27 cellular contexts compared by ENCODE assay signal in genomic region chr12:108121353-108121752, GRCh38. TPM values are rescaled to one million over a fixed set of nuclear protein-coding genes. Genes with fewer than 3 reads are reported as not detected.
"Had no signal": no experiment of that assay in that cellular context is flagged by ENCODE, and none has a peak within 500 bp of the region (broad histone marks: within the 10 kb centered on the region; RNA-seq: fewer than 3 reads in every experiment).

No MANE protein-coding gene starts in this region.

- DNase-seq: cerebellar nuclear complex; cortex of kidney; effector CD4-positive, alpha-beta T cell; foreskin keratinocyte; glutamatergic neuron; heart right ventricle; hippocampal formation; left cardiac atrium; left lung; natural killer cell; stimulated activated CD4-positive, alpha-beta T cell treated with anti-CD3 and anti-CD28 coated beads, Interleukin-12 subunit alpha, Interleukin-12 subunit beta, amount 100 ng/mL, for 4 hours; stimulated activated CD4-positive, alpha-beta T cell treated with anti-CD3 and anti-CD28 coated beads, Interleukin-1b, Interleukin-23, amount 100 ng/mL, for 48 hours; stimulated activated CD4-positive, alpha-beta T cell treated with anti-CD3 and anti-CD28 coated beads, Interleukin-4, amount 100 ng/mL, for 1 hour; stimulated activated CD8-positive, alpha-beta memory T cell treated with anti-CD3 and anti-CD28 coated beads, Interleukin-4, amount 100 ng/mL, for 48 hours; stimulated activated naive CD4-positive, alpha-beta T cell; stimulated activated naive CD8-positive, alpha-beta T cell treated with anti-CD3 and anti-CD28 coated beads, Interleukin-15, amount 100 ng/mL, for 72 hours; thyroid gland had no signal

- H3K4me3 Mint-ChIP-seq: natural killer cell; neural crest cell; stimulated activated naive CD8-positive, alpha-beta T cell treated with anti-CD3 and anti-CD28 coated beads, Interleukin-15, amount 100 ng/mL, for 72 hours; type B pancreatic cell had no signal

- H3K4me3 ChIP-seq: dorsolateral prefrontal cortex, heart right ventricle, left lung, smooth muscle cell, thyroid gland had no signal

- H3K36me3 Mint-ChIP-seq: natural killer cell, type B pancreatic cell had no signal

- H3K9me3 Mint-ChIP-seq: natural killer cell, neural crest cell, type B pancreatic cell had no signal

- ATAC-seq: esophagus mucosa; foreskin keratinocyte; heart right ventricle; left cardiac atrium; left lung; natural killer cell; sciatic nerve; stimulated activated naive CD8-positive, alpha-beta T cell treated with anti-CD3 and anti-CD28 coated beads, Interleukin-15, amount 100 ng/mL, for 72 hours had no signal

- H3K4me1 ChIP-seq: foreskin keratinocyte, left lung had no signal

- H3K36me3 ChIP-seq: heart right ventricle, left lung, thyroid gland had no signal

- H3K27ac ChIP-seq: foreskin keratinocyte, heart right ventricle, left lung, parathyroid adenoma, thyroid gland had no signal

- H3K9me3 ChIP-seq: thyroid gland had no signal

- H3K27ac Mint-ChIP-seq: natural killer cell; progenitor cell of endocrine pancreas; stimulated activated naive CD8-positive, alpha-beta T cell treated with anti-CD3 and anti-CD28 coated beads, Interleukin-15, amount 100 ng/mL, for 72 hours; type B pancreatic cell had no signal

- H3K27me3 ChIP-seq: thyroid gland had no signal

- H3K4me1 Mint-ChIP-seq: stimulated activated naive CD8-positive, alpha-beta T cell treated with anti-CD3 and anti-CD28 coated beads, Interleukin-15, amount 100 ng/mL, for 72 hours had no signal

RNA-seq across cellular contexts. Expression of gene WSCD2, which starts 7.7 kb away (rescaled TPM):
- total RNA-seq: fibroblast of lung, foreskin keratinocyte, lung microvascular endothelial cell, progenitor cell of endocrine pancreas had no signal
